Comparison of ENCODE assay signal across 18 cellular contexts in the genomic region with DNA sequence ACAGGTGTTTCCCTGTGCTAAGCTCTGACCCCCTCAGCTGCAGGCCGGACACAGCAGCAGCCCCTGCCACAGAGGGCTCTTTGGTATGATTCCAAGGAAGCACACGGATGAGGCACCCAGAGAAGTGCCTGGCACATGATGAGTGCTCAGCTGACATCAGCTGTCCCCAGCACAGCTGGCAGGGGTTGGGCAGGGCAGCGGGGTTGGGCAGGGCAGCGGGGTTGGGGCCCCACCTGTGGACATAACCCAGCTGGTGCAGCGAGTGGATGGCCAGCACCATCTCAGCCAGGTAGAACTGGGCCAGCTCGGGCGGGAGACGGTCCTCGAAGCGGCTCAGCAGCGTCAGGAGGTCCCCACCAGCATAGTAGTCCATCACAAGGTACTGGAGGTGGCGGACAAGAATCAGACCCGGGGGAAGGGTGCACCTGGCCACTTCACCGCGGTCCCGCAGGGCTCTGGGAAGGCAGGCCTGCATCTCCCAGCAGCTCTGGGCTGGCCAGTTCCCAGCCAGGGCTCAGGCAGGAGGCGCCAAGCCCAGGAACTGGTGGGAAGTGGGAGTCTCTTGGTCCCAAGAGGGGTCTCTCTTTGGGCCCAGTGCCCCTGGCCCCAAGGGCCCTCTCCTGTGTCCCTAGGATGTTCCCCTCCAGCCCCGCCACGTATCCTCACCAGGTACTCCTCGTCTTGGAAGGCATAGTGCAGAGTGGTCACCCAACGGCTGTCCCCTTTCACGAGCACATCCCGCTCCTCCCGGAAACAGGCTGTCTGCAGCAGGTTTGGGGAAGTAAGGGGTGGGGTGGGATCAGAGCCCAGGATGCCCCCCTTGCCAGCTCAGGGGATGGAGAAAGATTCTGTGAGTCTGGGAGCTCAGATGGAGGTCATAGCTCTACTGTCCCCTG. TPM values are rescaled to one million over a fixed set of nuclear protein-coding genes. Genes with fewer than 3 reads are reported as not detected.
A peak's percentile ranks its signal among the peaks of the same experiment; 100 is the strongest.
DNase-seq lines count a peak whose midpoint lies in the region; ATAC-seq, FAIRE-seq and TF ChIP-seq lines count a peak whose summit lies in the region.
"Had no signal": no experiment of that assay in that cellular context is flagged by ENCODE, and none has a peak within 500 bp of the region (broad histone marks: within the 10 kb centered on the region; RNA-seq: fewer than 3 reads in every experiment).

No MANE protein-coding gene starts in this region.

- DNase-seq in breast epithelium (ENCODE audit: low spot score in 2 of 2) (no peak), mammary epithelial cell (no peak), HCT116 (ENCODE audit: low read depth, low spot score) (no peak), K562 (ENCODE audit: extremely low read depth in 1 of 4, low spot score in 3 of 4) (no peak), osteoblast (ENCODE audit: insufficient read length, low spot score, missing footprints) (peak; percentile 88)
- no peak for DNase-seq in CD4-positive, alpha-beta T cell
- DNase-seq: ACHN; CD4-positive, CD25-positive, alpha-beta regulatory T cell; DMS79; GOT3; H9 had no signal

- H3K27ac Mint-ChIP-seq in CD4-positive, alpha-beta T cell = no peak overlapping the region
- H3K27ac Mint-ChIP-seq: CD4-positive, CD25-positive, alpha-beta regulatory T cell; H9 had no signal

- TF ChIP-seq RAD21 in HCT116 (IDR thresholded peaks at IDR 0.05; ENCODE audit: low read depth) (no peak), K562 (CRISPR knock-in tag; conservative IDR thresholded peaks at IDR 0.05 in 1 of 2, IDR thresholded peaks at IDR 0.05 in 1 of 2) (no peak)

- H3K9ac ChIP-seq in mammary epithelial cell (ENCODE audit: insufficient read depth, low read length) (no peak overlapping the region), HCT116 (ENCODE audit: low read length) (no peak overlapping the region), K562 (ENCODE audit: insufficient read depth in 1 of 2, low read depth in 2 of 2, low read length in 2 of 2) (peak overlapping the region in 1 of 2 experiments; percentile 15; a peak in 1 of 4 replicates)
- H3K9ac ChIP-seq: BLaER1 treated with 17β-estradiol and CSF1 and Interleukin-3, amounts not matched to agents 10 nM and 100 nM had no signal

- in situ Hi-C loops in mammary epithelial cell (cut with MboI; ENCODE audit: low sequenced_read_pairs in 2 of 2) (no loop called here), K562 (cut with MboI) (no loop called here)

- CTCF ChIA-PET in mammary epithelial cell (lab: Charles Lee; ENCODE audit: low non-redundant PET) = interaction anchor here (0.7 kb wide), 1 partner anchor 305 kb away, joined by 20 read pairs; no protein-coding TSS in a partner anchor
- CTCF ChIA-PET in HCT116 (lab: Charles Lee) = interaction anchor here (1.0 kb wide), 1 partner anchor 173 kb away, joined by 3 read pairs; a partner anchor contains a TSS
- CTCF ChIA-PET in K562 (lab: Yijun Ruan, JAX; ENCODE audit: low intra/inter-chr PET ratio) = interaction anchor here (0.6 kb wide), 1 partner anchor 34 kb away, joined by 3 read pairs; no protein-coding TSS in a partner anchor
- CTCF ChIA-PET in CD4-positive, alpha-beta T cell (lab: Charles Lee) = no interaction called here

- ATAC-seq in HCT116 (no peak), K562 (no peak), GM18907 (IDR thresholded peaks at IDR 0.05; ENCODE audit: unreplicated experiment) (no peak), HG03521 (IDR thresholded peaks at IDR 0.05; ENCODE audit: unreplicated experiment) (no peak)
- ATAC-seq in CD4-positive, alpha-beta T cell (ENCODE audit: poor library complexity) = no peak
- ATAC-seq: HepG2 had no signal

- H3K9me3 Mint-ChIP-seq in CD4-positive, alpha-beta T cell = no peaks in the 10 kb centered on the region
- H3K9me3 Mint-ChIP-seq: CD4-positive, CD25-positive, alpha-beta regulatory T cell; H9 had no signal

- H3K27ac ChIP-seq in breast epithelium (peak overlapping the region; percentile 26 to 36), mammary epithelial cell (ENCODE audit: insufficient read depth, low read depth, low read length) (no peak overlapping the region), HCT116 (ENCODE audit: low read depth, low read length) (peak overlapping the region; percentile 23; the same call in 1 of the 2 replicates), K562 (ENCODE audit: extremely low read depth, low read depth, low read length) (no peak overlapping the region), osteoblast (ENCODE audit: low read depth, low read length) (no peak overlapping the region)
- H3K27ac ChIP-seq in CD4-positive, alpha-beta T cell (ENCODE audit: low read depth, low read length) = no peak overlapping the region
- H3K27ac ChIP-seq: BLaER1 treated with 17β-estradiol and CSF1 and Interleukin-3, amounts not matched to agents 10 nM and 100 nM had no signal

- no peaks in the 10 kb centered on the region for H3K9me1 ChIP-seq in K562 (ENCODE audit: control insufficient read depth, insufficient read depth, low read length)

- H3K4me1 ChIP-seq in breast epithelium (peaks cover 0 to 10% of the 10 kb centered on the region in 2 donors), mammary epithelial cell (ENCODE audit: insufficient read depth, low read length) (peaks cover 41% of the 10 kb centered on the region), HCT116 (ENCODE audit: control insufficient read depth in 1 of 2, insufficient read depth in 2 of 2, low read length in 2 of 2) (peaks cover 27 to 42% of the 10 kb centered on the region in 2 experiments), K562 (replicated peaks in 1 of 2; ENCODE audit: control insufficient read depth in 2 of 2, insufficient read depth in 2 of 2, low read length in 2 of 2) (peaks cover 23 to 52% of the 10 kb centered on the region in 2 experiments), osteoblast (ENCODE audit: insufficient read depth, low read length) (no peaks in the 10 kb centered on the region)

- no peaks in the 10 kb centered on the region for H3K27me3 Mint-ChIP-seq in CD4-positive, alpha-beta T cell

- H3K9me2 ChIP-seq in HCT116 (ENCODE audit: insufficient read depth) = no peaks in the 10 kb centered on the region

- dilution Hi-C loops in mammary epithelial cell (cut with HindIII; ENCODE audit: low sequenced_read_pairs) = no loop called here

- POLR2A ChIA-PET in HCT116 (lab: Charles Lee) = no interaction called here
- POLR2A ChIA-PET in K562 (lab: Yijun Ruan, JAX) = interaction anchor here (0.5 to 1.5 kb wide), 5 partner anchors 12 to 305 kb away, joined by 3 to 4 read pairs (median 3); no protein-coding TSS in a partner anchor
- POLR2A ChIA-PET in CD4-positive, alpha-beta T cell (lab: Charles Lee) = no interaction called here

- RAD21 ChIA-PET in HCT116 (lab: Charles Lee; ENCODE audit: low non-redundant PET in 1 of 2, low total read pairs in 2 of 2, uncharacterized antibody in 2 of 2, unreplicated experiment in 2 of 2) = no interaction called here

- H3K4me1 Mint-ChIP-seq in CD4-positive, alpha-beta T cell (ENCODE audit: low read depth) = peaks cover 16% of the 10 kb centered on the region

- H3K4me3 Mint-ChIP-seq in CD4-positive, alpha-beta T cell = no peak overlapping the region
- H3K4me3 Mint-ChIP-seq: H9 had no signal

- H3K4me3 ChIP-seq in breast epithelium = no peak overlapping the region
- H3K4me3 ChIP-seq in mammary epithelial cell (replicated peaks in 1 of 3; ENCODE audit: insufficient read depth in 1 of 3, low read depth in 2 of 3, low read length in 3 of 3) = no peak overlapping the region
- no peak overlapping the region for H3K4me3 ChIP-seq in HCT116 (replicated peaks in 1 of 2; ENCODE audit: low read depth in 1 of 2, low read length in 2 of 2)
- no peak overlapping the region for H3K4me3 ChIP-seq in K562
- H3K4me3 ChIP-seq in osteoblast (ENCODE audit: insufficient read depth, low read length) = no peak overlapping the region
- H3K4me3 ChIP-seq: BLaER1 treated with 17β-estradiol and CSF1 and Interleukin-3, amounts not matched to agents 10 nM and 100 nM had no signal

- no peaks in the 10 kb centered on the region for H3K36me3 ChIP-seq in breast epithelium
- peaks cover 12% of the 10 kb centered on the region for H3K36me3 ChIP-seq in mammary epithelial cell (ENCODE audit: insufficient read depth, low read length)
- H3K36me3 ChIP-seq in HCT116 (ENCODE audit: control insufficient read depth in 1 of 2, insufficient read depth in 2 of 2, low read length in 2 of 2) = peaks cover 5 to 6% of the 10 kb centered on the region in 2 experiments; a peak in 3 of 4 replicates
- H3K36me3 ChIP-seq in K562 (ENCODE audit: control insufficient read depth, insufficient read depth, low read length) = peaks cover 37% of the 10 kb centered on the region; the same call in 2 of the 3 replicates
- no peaks in the 10 kb centered on the region for H3K36me3 ChIP-seq in osteoblast (ENCODE audit: insufficient read depth, low read length)
- H3K36me3 ChIP-seq: BLaER1 treated with 17β-estradiol and CSF1 and Interleukin-3, amounts not matched to agents 10 nM and 100 nM had no signal

- H2AFZ ChIP-seq in mammary epithelial cell (ENCODE audit: low read depth, low read length) = no peak overlapping the region
- H2AFZ ChIP-seq in HCT116 (ENCODE audit: low read depth, low read length, poor library complexity, severe bottlenecking) = no peak overlapping the region
- H2AFZ ChIP-seq in K562 (ENCODE audit: low read depth, low read length) = no peak overlapping the region
- no peak overlapping the region for H2AFZ ChIP-seq in osteoblast (ENCODE audit: low read length)

- peaks cover 25% of the 10 kb centered on the region for H3K79me2 ChIP-seq in mammary epithelial cell (ENCODE audit: insufficient read depth, low read length)
- H3K79me2 ChIP-seq in HCT116 (ENCODE audit: insufficient read depth, low read length) = peaks cover 22% of the 10 kb centered on the region
- peaks cover 23% of the 10 kb centered on the region; the same call in 2 of the 3 replicates for H3K79me2 ChIP-seq in K562 (ENCODE audit: control insufficient read depth, insufficient read depth, low read length)
- H3K79me2 ChIP-seq in osteoblast (ENCODE audit: insufficient read depth, low read length) = no peaks in the 10 kb centered on the region

- TF ChIP-seq CTCF in breast epithelium (IDR thresholded peaks at IDR 0.05) = no peak
- no peak for TF ChIP-seq CTCF in mammary epithelial cell (conservative IDR thresholded peaks at IDR 0.05 in 1 of 2, IDR thresholded peaks at IDR 0.05 in 1 of 2; ENCODE audit: extremely low read depth in 1 of 2, insufficient read depth in 1 of 2, low read depth in 1 of 2, low read length in 2 of 2)
- no peak for TF ChIP-seq CTCF in HCT116 (IDR thresholded peaks at IDR 0.05 in 2 of 3, conservative IDR thresholded peaks at IDR 0.05 in 1 of 3; ENCODE audit: borderline replicate concordance in 1 of 3, insufficient read depth in 1 of 3, low read depth in 2 of 3, low read length in 2 of 3)
- no peak for TF ChIP-seq CTCF in K562 (IDR thresholded peaks at IDR 0.05 in 2 of 3, conservative IDR thresholded peaks at IDR 0.05 in 1 of 3; ENCODE audit: insufficient read depth in 2 of 3, low read depth in 1 of 3, low read length in 3 of 3)
- no peak for TF ChIP-seq CTCF in osteoblast (IDR thresholded peaks at IDR 0.05; ENCODE audit: extremely low read depth, low read depth, low read length)
- no peak for TF ChIP-seq CTCF in CD4-positive, alpha-beta T cell (IDR thresholded peaks at IDR 0.05)

- 87% methylated on average over 21 of the region's 24 CpGs for WGBS in mammary epithelial cell (ENCODE audit: low coverage, missing lambda C conversion rate)
- WGBS in K562 (ENCODE audit: insufficient coverage, low coverage, missing lambda C conversion rate) = 89% methylated on average over 22 of the region's 24 CpGs

- no TSS peak for BruUV-seq in mammary epithelial cell (replicated peaks; lab: Mats Ljungman, UMichigan)
- no TSS peak for BruUV-seq in HCT116 (replicated peaks; lab: Mats Ljungman, UMichigan)
- BruUV-seq in K562 (replicated peaks; lab: Mats Ljungman, UMichigan) = no TSS peak

- H3K36me3 Mint-ChIP-seq in CD4-positive, alpha-beta T cell (ENCODE audit: low read depth) = peaks cover 5% of the 10 kb centered on the region

- H3K4me2 ChIP-seq in mammary epithelial cell (ENCODE audit: insufficient read depth, low read depth, low read length) (no peak overlapping the region), HCT116 (ENCODE audit: low read length) (no peak overlapping the region), K562 (ENCODE audit: insufficient read depth, low read length) (no peak overlapping the region), osteoblast (ENCODE audit: insufficient read depth, low read length) (no peak overlapping the region)
- H3K4me2 ChIP-seq: BLaER1 treated with 17β-estradiol and CSF1 and Interleukin-3, amounts not matched to agents 10 nM and 100 nM had no signal

- TF ChIP-seq POLR2A in breast epithelium (IDR thresholded peaks at IDR 0.05) (no peak), HCT116 (IDR thresholded peaks at IDR 0.05; ENCODE audit: borderline replicate concordance, extremely low read depth, insufficient read depth, insufficient read length) (no peak), K562 (conservative IDR thresholded peaks at IDR 0.05) (no peak)

- intact Hi-C loops in breast epithelium (cut with DNase I; ENCODE audit: low total_unique reads) (no loop called here), mammary epithelial cell (cut with micrococcal nuclease) (loop anchor here (5.0 to 10.0 kb wide), 2 partner anchors 257 to 475 kb away; a partner anchor contains a TSS), HCT116 (cut with micrococcal nuclease) (loop anchor here (5.0 to 10.0 kb wide), 2 partner anchors 53 to 415 kb away; no protein-coding TSS in a partner anchor), K562 (cut with micrococcal nuclease) (loop anchor here (5.0 to 10.0 kb wide), 2 partner anchors 38 to 415 kb away; a partner anchor contains a TSS)
- intact Hi-C loops in CD4-positive, alpha-beta T cell (cut with DNase I, micrococcal nuclease) = loop anchor here in 1 of 2 experiments (5.0 to 10.0 kb wide), 3 partner anchors 33 to 245 kb away; a partner anchor contains a TSS

- TF ChIP-seq EP300 in K562 (IDR thresholded peaks at IDR 0.05; ENCODE audit: low read length) = no peak

- no peaks in the 10 kb centered on the region for H3K9me3 ChIP-seq in breast epithelium
- H3K9me3 ChIP-seq in mammary epithelial cell (replicated peaks; ENCODE audit: insufficient read depth, low read length) = no peaks in the 10 kb centered on the region
- no peaks in the 10 kb centered on the region for H3K9me3 ChIP-seq in HCT116 (ENCODE audit: control insufficient read depth in 1 of 2, insufficient read depth in 1 of 2, low read depth in 1 of 2, low read length in 2 of 2)
- H3K9me3 ChIP-seq in K562 (replicated peaks; ENCODE audit: control insufficient read depth, insufficient read depth, low read depth, low read length) = no peaks in the 10 kb centered on the region
- no peaks in the 10 kb centered on the region for H3K9me3 ChIP-seq in osteoblast (ENCODE audit: low read depth, low read length)
- no peaks in the 10 kb centered on the region for H3K9me3 ChIP-seq in CD4-positive, alpha-beta T cell (ENCODE audit: control insufficient read depth, low read length)
- H3K9me3 ChIP-seq: BLaER1 treated with 17β-estradiol and CSF1 and Interleukin-3, amounts not matched to agents 10 nM and 100 nM had no signal

- FAIRE-seq in K562 (lab: Jason Lieb, UNC) = no peak
- FAIRE-seq: GM12892, GM19239, HepG2, HTR-8/SVneo had no signal

- no peaks in the 10 kb centered on the region for H4K20me1 ChIP-seq in mammary epithelial cell (ENCODE audit: insufficient read depth, low read length)
- no peaks in the 10 kb centered on the region for H4K20me1 ChIP-seq in HCT116 (ENCODE audit: insufficient read depth)
- H4K20me1 ChIP-seq in K562 (replicated peaks; ENCODE audit: control insufficient read depth, insufficient read depth, low read length) = no peaks in the 10 kb centered on the region
- H4K20me1 ChIP-seq in osteoblast (ENCODE audit: insufficient read depth, low read length) = peaks cover 2% of the 10 kb centered on the region

- H3K27me3 ChIP-seq in breast epithelium = no peaks in the 10 kb centered on the region
- H3K27me3 ChIP-seq in mammary epithelial cell (ENCODE audit: insufficient read depth, low read length) = no peaks in the 10 kb centered on the region
- H3K27me3 ChIP-seq in HCT116 (ENCODE audit: insufficient read depth, low read length) = no peaks in the 10 kb centered on the region
- H3K27me3 ChIP-seq in K562 (ENCODE audit: control insufficient read depth in 2 of 2, insufficient read depth in 2 of 2, low read length in 2 of 2) = no peaks in the 10 kb centered on the region; a peak in 1 of 5 replicates
- H3K27me3 ChIP-seq in osteoblast (ENCODE audit: insufficient read depth, low read length) = no peaks in the 10 kb centered on the region
- H3K27me3 ChIP-seq in CD4-positive, alpha-beta T cell (ENCODE audit: control insufficient read depth, insufficient read depth, low read length) = no peaks in the 10 kb centered on the region

RNA-seq across cellular contexts. Expression of a gene that starts 4.3 kb away (rescaled TPM):
- total RNA-seq in breast epithelium (10 to 100 TPM in 1 of 3 donors, 1 to 10 TPM in 1, not detected in 1; 5.9 to 14.9 TPM), mammary epithelial cell (10 to 100 TPM; 10.5 to 18.7 TPM), HCT116 (2021; ENCODE audit: unreplicated experiment) (30.1 TPM), K562 (2014; rRNA removed) (4.0 and 7.1 TPM in 2 replicates), K562 (2014; rRNA removed; fragmentation: Illumina TruSeq; extraction: Trizol) (0.99 and 1.1 TPM in 2 replicates), K562 (2015; rRNA removed; fragmentation: Illumina TruSeq; extraction: Trizol) (2.1 and 2.5 TPM in 2 replicates), K562 (2021) (7.4 and 8.8 TPM in 2 replicates), osteoblast (under 0.01 and 0.29 TPM in 2 replicates)
- polyA plus RNA-seq in mammary epithelial cell (3.7 TPM), K562 (2011; rRNA removed) (2.2 and 3.6 TPM in 2 replicates), K562 (2014; fragmentation: Illumina TruSeq; extraction: Trizol) (1.8 and 4.6 TPM in 2 replicates), K562 (2014; fragmentation: Nextera tagmentation; extraction: Ambion mirVana) (under 1 TPM; 0.04 to 0.08 TPM), K562 (2014; rRNA removed) (7.9 and 11.8 TPM in 2 replicates)
- polyA minus RNA-seq in mammary epithelial cell = 8.1 TPM
- polyA plus RNA-seq in HCT116 (2012) = 19.3 TPM in 2 replicates
- 19.1 and 64.6 TPM in 2 replicates for total RNA-seq in K562 (2011; cell fraction: chromatin; rRNA removed; ENCODE audit: low replicate concordance)
- 33.3 and 37.9 TPM in 2 replicates for total RNA-seq in K562 (2011; cell fraction: nucleolus; rRNA removed)
- 16.2 and 19.7 TPM in 2 replicates for total RNA-seq in K562 (2011; cell fraction: nucleoplasm; rRNA removed)
- polyA plus RNA-seq in K562 (2011; cell fraction: cytosol; rRNA removed) = 2.0 and 4.5 TPM in 2 replicates
- polyA plus RNA-seq in K562 (2011; cell fraction: nucleus; rRNA removed) = 15.1 and 28.5 TPM in 2 replicates
- 4.7 and 6.3 TPM in 2 replicates for polyA plus RNA-seq in K562 (2012)
- 2.1 and 3.0 TPM in 2 replicates for polyA minus RNA-seq in K562 (2011; rRNA and poly(A)+ RNA removed)
- 3.2 and 3.5 TPM in 2 replicates for polyA minus RNA-seq in K562 (2011; cell fraction: cytosol; rRNA and poly(A)+ RNA removed)
- polyA minus RNA-seq in K562 (2011; cell fraction: nucleus; rRNA and poly(A)+ RNA removed) = 12.1 and 12.2 TPM in 2 replicates
- 1 to 10 TPM; 6.9 to 9.7 TPM for total RNA-seq in CD4-positive, alpha-beta T cell

RNA-seq across cellular contexts. Expression of a gene that starts 29.8 kb away (rescaled TPM):
- total RNA-seq in breast epithelium (10 to 100 TPM; 11.4 to 19.0 (median 14.8) TPM), mammary epithelial cell (10 to 100 TPM; 20.7 to 35.7 TPM), HCT116 (2021; ENCODE audit: unreplicated experiment) (62.1 TPM), K562 (2014; rRNA removed) (24.3 and 29.4 TPM in 2 replicates), K562 (2014; rRNA removed; fragmentation: Illumina TruSeq; extraction: Trizol) (6.3 and 7.3 TPM in 2 replicates), K562 (2015; rRNA removed; fragmentation: Illumina TruSeq; extraction: Trizol) (12.3 and 15.0 TPM in 2 replicates), K562 (2021) (55.7 and 57.2 TPM in 2 replicates), osteoblast (12.3 and 13.3 TPM in 2 replicates)
- polyA plus RNA-seq in mammary epithelial cell (24.7 TPM), K562 (2011; rRNA removed) (19.3 and 34.7 TPM in 2 replicates), K562 (2014; fragmentation: Illumina TruSeq; extraction: Trizol) (42.7 and 48.3 TPM in 2 replicates), K562 (2014; fragmentation: Nextera tagmentation; extraction: Ambion mirVana) (1 to 10 TPM; 3.4 to 3.9 TPM), K562 (2014; rRNA removed) (40.5 and 42.5 TPM in 2 replicates)
- 23.4 TPM for polyA minus RNA-seq in mammary epithelial cell
- 46.8 and 54.0 TPM in 2 replicates for polyA plus RNA-seq in HCT116 (2012)
- total RNA-seq in K562 (2011; cell fraction: chromatin; rRNA removed; ENCODE audit: low replicate concordance) = 33.3 and 80.8 TPM in 2 replicates
- 78.7 and 86.4 TPM in 2 replicates for total RNA-seq in K562 (2011; cell fraction: nucleolus; rRNA removed)
- 51.5 and 54.8 TPM in 2 replicates for total RNA-seq in K562 (2011; cell fraction: nucleoplasm; rRNA removed)
- polyA plus RNA-seq in K562 (2011; cell fraction: cytosol; rRNA removed) = 22.5 and 54.7 TPM in 2 replicates
- 88.7 and 149 TPM in 2 replicates for polyA plus RNA-seq in K562 (2011; cell fraction: nucleus; rRNA removed)
- polyA plus RNA-seq in K562 (2012) = 41.1 and 44.4 TPM in 2 replicates
- polyA minus RNA-seq in K562 (2011; rRNA and poly(A)+ RNA removed) = 6.3 and 9.1 TPM in 2 replicates
- polyA minus RNA-seq in K562 (2011; cell fraction: cytosol; rRNA and poly(A)+ RNA removed) = 24.1 and 29.2 TPM in 2 replicates
- polyA minus RNA-seq in K562 (2011; cell fraction: nucleus; rRNA and poly(A)+ RNA removed) = 19.9 and 21.0 TPM in 2 replicates
- 10 to 100 TPM; 16.4 to 17.7 TPM for total RNA-seq in CD4-positive, alpha-beta T cell

RNA-seq across cellular contexts. Expression of a gene that starts 37.1 kb away (rescaled TPM):
- total RNA-seq in breast epithelium = 10 to 100 TPM in 2 of 3 donors, 1 to 10 TPM in 1; 7.7 to 16.1 (median 14.0) TPM
- 10 to 100 TPM; 15.4 to 15.5 TPM for total RNA-seq in mammary epithelial cell
- polyA plus RNA-seq in mammary epithelial cell = 7.9 TPM
- 41.4 TPM for polyA minus RNA-seq in mammary epithelial cell
- total RNA-seq in HCT116 (2021; ENCODE audit: unreplicated experiment) = 44.2 TPM
- 37.5 and 38.1 TPM in 2 replicates for polyA plus RNA-seq in HCT116 (2012)
- 11.3 and 40.1 TPM in 2 replicates for total RNA-seq in K562 (2011; cell fraction: chromatin; rRNA removed; ENCODE audit: low replicate concordance)
- 20.5 and 22.5 TPM in 2 replicates for total RNA-seq in K562 (2011; cell fraction: nucleolus; rRNA removed)
- total RNA-seq in K562 (2011; cell fraction: nucleoplasm; rRNA removed) = 7.3 and 11.7 TPM in 2 replicates
- 9.6 and 13.7 TPM in 2 replicates for total RNA-seq in K562 (2014; rRNA removed)
- 3.4 and 4.9 TPM in 2 replicates for total RNA-seq in K562 (2014; rRNA removed; fragmentation: Illumina TruSeq; extraction: Trizol)
- 7.0 and 8.5 TPM in 2 replicates for total RNA-seq in K562 (2015; rRNA removed; fragmentation: Illumina TruSeq; extraction: Trizol)
- total RNA-seq in K562 (2021) = 13.9 and 14.5 TPM in 2 replicates
- 7.3 and 11.2 TPM in 2 replicates for polyA plus RNA-seq in K562 (2011; rRNA removed)
- polyA plus RNA-seq in K562 (2011; cell fraction: cytosol; rRNA removed) = 11.2 and 14.4 TPM in 2 replicates
- polyA plus RNA-seq in K562 (2011; cell fraction: nucleus; rRNA removed) = 40.2 and 43.0 TPM in 2 replicates
- 9.6 and 14.0 TPM in 2 replicates for polyA plus RNA-seq in K562 (2012)
- 8.5 and 12.2 TPM in 2 replicates for polyA plus RNA-seq in K562 (2014; fragmentation: Illumina TruSeq; extraction: Trizol)
- under 1 TPM; 0.13 to 0.39 TPM for polyA plus RNA-seq in K562 (2014; fragmentation: Nextera tagmentation; extraction: Ambion mirVana)
- 10.5 and 11.6 TPM in 2 replicates for polyA plus RNA-seq in K562 (2014; rRNA removed)
- 5.1 and 6.7 TPM in 2 replicates for polyA minus RNA-seq in K562 (2011; rRNA and poly(A)+ RNA removed)
- 8.8 and 11.1 TPM in 2 replicates for polyA minus RNA-seq in K562 (2011; cell fraction: cytosol; rRNA and poly(A)+ RNA removed)
- 5.8 and 12.4 TPM in 2 replicates for polyA minus RNA-seq in K562 (2011; cell fraction: nucleus; rRNA and poly(A)+ RNA removed)
- total RNA-seq in osteoblast = 6.2 and 9.8 TPM in 2 replicates
- total RNA-seq in CD4-positive, alpha-beta T cell = 10 to 100 TPM; 71.9 to 74.1 TPM

RNA-seq across cellular contexts. Expression of a gene that starts 38.3 kb away (rescaled TPM):
- total RNA-seq in breast epithelium (10 to 100 TPM; 26.9 to 45.4 (median 31.2) TPM), mammary epithelial cell (100 to 1,000 TPM in 1 of 2 donors, 10 to 100 TPM in 1; 71.2 to 172 TPM), HCT116 (2021; ENCODE audit: unreplicated experiment) (48.1 TPM), K562 (2014; rRNA removed) (39.1 and 40.0 TPM in 2 replicates), K562 (2014; rRNA removed; fragmentation: Illumina TruSeq; extraction: Trizol) (7.2 and 11.5 TPM in 2 replicates), K562 (2015; rRNA removed; fragmentation: Illumina TruSeq; extraction: Trizol) (12.7 and 12.9 TPM in 2 replicates), K562 (2021) (65.0 and 69.6 TPM in 2 replicates), osteoblast (51.3 and 51.4 TPM in 2 replicates)
- polyA plus RNA-seq in mammary epithelial cell (219 TPM), K562 (2011; rRNA removed) (16.4 and 34.2 TPM in 2 replicates), K562 (2014; fragmentation: Illumina TruSeq; extraction: Trizol) (41.0 and 45.1 TPM in 2 replicates), K562 (2014; fragmentation: Nextera tagmentation; extraction: Ambion mirVana) (under 1 TPM; 0.46 to 0.59 TPM), K562 (2014; rRNA removed) (26.8 and 27.3 TPM in 2 replicates)
- 255 TPM for polyA minus RNA-seq in mammary epithelial cell
- 43.5 and 70.0 TPM in 2 replicates for polyA plus RNA-seq in HCT116 (2012)
- 20.8 and 92.1 TPM in 2 replicates for total RNA-seq in K562 (2011; cell fraction: chromatin; rRNA removed; ENCODE audit: low replicate concordance)
- total RNA-seq in K562 (2011; cell fraction: nucleolus; rRNA removed) = 57.7 and 64.3 TPM in 2 replicates
- 24.2 and 37.8 TPM in 2 replicates for total RNA-seq in K562 (2011; cell fraction: nucleoplasm; rRNA removed)
- polyA plus RNA-seq in K562 (2011; cell fraction: cytosol; rRNA removed) = 30.6 and 56.6 TPM in 2 replicates
- 30.2 and 48.9 TPM in 2 replicates for polyA plus RNA-seq in K562 (2011; cell fraction: nucleus; rRNA removed)
- polyA plus RNA-seq in K562 (2012) = 38.5 and 52.8 TPM in 2 replicates
- 26.8 and 39.2 TPM in 2 replicates for polyA minus RNA-seq in K562 (2011; rRNA and poly(A)+ RNA removed)
- 50.9 and 64.3 TPM in 2 replicates for polyA minus RNA-seq in K562 (2011; cell fraction: cytosol; rRNA and poly(A)+ RNA removed)
- 17.4 and 22.8 TPM in 2 replicates for polyA minus RNA-seq in K562 (2011; cell fraction: nucleus; rRNA and poly(A)+ RNA removed)
- 100 to 1,000 TPM; 132 to 139 TPM for total RNA-seq in CD4-positive, alpha-beta T cell

Comparison
In these comparisons a context has a peak if more than half of its experiments do, and no peak if none do; other contexts are left out.
1. H3K27ac ChIP-seq: peak in breast epithelium (2 of 2) and HCT116 (single experiment); none in mammary epithelial cell (single experiment), K562 (single experiment), osteoblast (single experiment) and CD4-positive, alpha-beta T cell (single experiment).